In the genomic region with DNA sequence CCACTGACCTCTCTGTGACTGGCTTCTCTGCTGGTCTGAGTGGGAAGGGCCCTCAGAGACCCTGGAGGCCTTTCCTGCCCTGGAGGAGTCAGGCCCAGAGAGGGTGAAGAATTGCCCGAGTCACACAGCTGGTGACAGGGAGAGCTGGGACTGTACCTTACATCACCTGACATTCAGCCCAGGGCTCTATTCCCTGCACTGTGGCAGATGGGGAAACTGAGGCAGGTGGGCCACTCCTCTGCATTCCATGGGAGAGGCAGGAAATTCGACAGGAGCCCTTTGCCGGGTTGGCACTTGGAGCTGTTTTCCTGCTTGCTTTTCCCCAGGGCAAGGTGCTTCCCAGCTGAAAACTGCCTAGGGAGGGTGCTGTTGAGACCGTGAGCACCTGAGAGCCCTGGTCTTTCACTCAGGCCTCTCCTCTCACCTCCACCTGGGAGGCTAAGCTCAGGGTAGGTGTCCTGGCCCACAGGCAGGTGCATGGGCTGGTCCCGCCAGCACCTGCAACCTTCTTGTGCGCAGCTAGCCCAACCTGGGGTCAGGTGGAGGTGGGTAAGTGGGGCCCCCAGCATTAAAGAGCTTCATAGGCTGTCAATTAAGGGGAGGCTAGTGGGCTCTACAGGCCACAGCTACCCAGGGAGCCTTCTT, we compare ENCODE assay signal across 10 cellular contexts. TPM values are rescaled to one million over a fixed set of nuclear protein-coding genes. Genes with fewer than 3 reads are reported as not detected.
A peak's percentile ranks its signal among the peaks of the same experiment; 100 is the strongest.
DNase-seq lines count a peak whose midpoint lies in the region; ATAC-seq, FAIRE-seq and TF ChIP-seq lines count a peak whose summit lies in the region.
"Had no signal": no experiment of that assay in that cellular context is flagged by ENCODE, and none has a peak within 500 bp of the region (broad histone marks: within the 10 kb centered on the region; RNA-seq: fewer than 3 reads in every experiment).

No MANE protein-coding gene starts in this region.

- H3K4me3 ChIP-seq in HL-60 (replicated peaks; ENCODE audit: insufficient read depth, low read length) (peak overlapping the region; percentile 59), coronary artery (peak overlapping the region; percentile 57), gastrocnemius medialis (peak overlapping the region in 1 of 4 donors; percentile 37)

- intact Hi-C loops in gastrocnemius medialis (cut with DNase I; ENCODE audit: low total_unique reads): no loop called here

- no peaks in the 10 kb centered on the region for H3K36me3 ChIP-seq in gastrocnemius medialis

- DNase-seq in GM12891 (ENCODE audit: insufficient read length, low spot score): no peak
- DNase-seq in HL-60 (ENCODE audit: low read depth in 1 of 2, low spot score in 1 of 2): no peak
- DNase-seq in coronary artery (ENCODE audit: low spot score): no peak
- peak in 1 of 2 donors; percentile 9 for DNase-seq in gastrocnemius medialis
- no peak for DNase-seq in DMS 273 (lab: John Stamatoyannopoulos, UW; ENCODE audit: unreplicated experiment)
- DNase-seq in SW480 (ENCODE audit: low spot score): no peak
- no peak for DNase-seq in activated CD4-positive, alpha-beta T cell treated with anti-CD3 and anti-CD28 coated beads, Interleukin-2, amount 50 U/mL, for 4 hours
- DNase-seq: mesendoderm, NCI-H2171 had no signal

- H3K9me3 ChIP-seq in gastrocnemius medialis: no peaks in the 10 kb centered on the region

- in situ Hi-C loops in gastrocnemius medialis (cut with MboI; ENCODE audit: low sequenced_read_pairs in 4 of 4): no loop called here

- peak overlapping the region; percentile 95 for H3K27ac ChIP-seq in HL-60 (replicated peaks)
- H3K27ac ChIP-seq in coronary artery: peak overlapping the region; percentile 27 to 81
- H3K27ac ChIP-seq in gastrocnemius medialis: peak overlapping the region in 3 of 4 donors; percentile 26 to 48 (median 36)

- ATAC-seq in gastrocnemius medialis (no peak), HG03520 (IDR thresholded peaks at IDR 0.05; ENCODE audit: unreplicated experiment) (no peak)

- no peak for FAIRE-seq in GM12891 (lab: Jason Lieb, UNC)

- no peaks in the 10 kb centered on the region for H3K4me1 ChIP-seq in gastrocnemius medialis

- H3K27me3 ChIP-seq in HL-60 (ENCODE audit: insufficient read depth, poor library complexity, severe bottlenecking) (no peaks in the 10 kb centered on the region), gastrocnemius medialis (no peaks in the 10 kb centered on the region)

- TF ChIP-seq POLR2A in GM12891 (IDR thresholded peaks at IDR 0.05; ENCODE audit: low read depth, low read length): 0 out of 2 replicates have a peak, but pooled peaks have one; percentile 5
- TF ChIP-seq POLR2A in gastrocnemius medialis (IDR thresholded peaks at IDR 0.05): no peak

- TF ChIP-seq CTCF in HL-60 (IDR thresholded peaks at IDR 0.05; ENCODE audit: insufficient read depth, low read length) (no peak), coronary artery (IDR thresholded peaks at IDR 0.05) (no peak), gastrocnemius medialis (IDR thresholded peaks at IDR 0.05 in 4 of 5, conservative IDR thresholded peaks at IDR 0.05 in 1 of 5) (no peak)

TF ChIP-seq in GM12891, 5 proteins besides CTCF, POLR2A, EP300 and RAD21:
- TF ChIP-seq POLR2AphosphoS5 (IDR thresholded peaks at IDR 0.05; ENCODE audit: low read depth, low read length) (peak; percentile 64; the same call in 1 of the 2 replicates), TAF1 (IDR thresholded peaks at IDR 0.05; ENCODE audit: low read depth, low read length) (no peak), POU2F2 (IDR thresholded peaks at IDR 0.05; ENCODE audit: low read depth, low read length) (no peak; the same call in 1 of the 2 replicates), PAX5 (IDR thresholded peaks at IDR 0.05; ENCODE audit: insufficient read depth, low read length, severe bottlenecking) (no peak), SPI1 (IDR thresholded peaks at IDR 0.05; ENCODE audit: low read depth, low read length) (no peak)

RNA-seq across cellular contexts. Expression of gene ADCY7, which starts 8.5 kb away (rescaled TPM):
- polyA plus RNA-seq in GM12891 (2012; ENCODE audit: low read depth, missing spikeins): 23.7 TPM
- 1 to 10 TPM in 3 of 4 donors, under 1 TPM in 1; 0.90 to 7.3 (median 2.6) TPM for total RNA-seq in gastrocnemius medialis

Comparison
In these comparisons a context has a peak if more than half of its experiments do, and no peak if none do; other contexts are left out.
1. H3K27ac ChIP-seq: peak in every context shown above with its lines; median percentile 95 in HL-60; 54 in coronary artery; 36 in gastrocnemius medialis.